In genomic region chr1:5770981-5771765, GRCh38 we compare ENCODE assay signal across 11 cellular contexts.
DNase-seq lines count a peak whose midpoint lies in the region; ATAC-seq and TF ChIP-seq lines count a peak whose summit lies in the region.
"Had no signal": no experiment of that assay in that cellular context is flagged by ENCODE, and none has a peak within 500 bp of the region (broad histone marks: within the 10 kb centered on the region; RNA-seq: fewer than 3 reads in every experiment).

No MANE protein-coding gene starts in this region.

- ATAC-seq in GM23338 (no peak), HG02938 (IDR thresholded peaks at IDR 0.05; ENCODE audit: unreplicated experiment) (no peak), HG03565 (IDR thresholded peaks at IDR 0.05; ENCODE audit: unreplicated experiment) (no peak)

- no peaks in the 10 kb centered on the region; the same call in 2 of the 3 replicates for H3K36me3 Mint-ChIP-seq in GM23338 (ENCODE audit: low read depth)
- H3K36me3 Mint-ChIP-seq: activated naive CD8-positive, alpha-beta T cell treated with anti-CD3 and anti-CD28 coated beads, Interleukin-2, amount 10 ng/mL, durations not matched to agents 7 days and 5 days had no signal

- H3K4me1 ChIP-seq in GM23338 (ENCODE audit: insufficient read depth), result no peaks in the 10 kb centered on the region

- H3K36me3 ChIP-seq in GM23338 (ENCODE audit: insufficient read depth), result no peaks in the 10 kb centered on the region

- DNase-seq in GM23338 (ENCODE audit: low spot score) (no peak), NCI-H82 (lab: John Stamatoyannopoulos, UW) (peak; percentile 98), ecto neural progenitor cell (ENCODE audit: low spot score) (peak; percentile 86), posterior vena cava (ENCODE audit: low spot score) (peak; percentile 83), activated gamma-delta T cell treated with Interleukin-2 at 50 U/mL for 16 hours (no peak)
- DNase-seq in activated CD8-positive, alpha-beta memory T cell treated with anti-CD3 and anti-CD28 coated beads, Interleukin-2, amount 50 U/mL, for 4 hours, result no peak
- DNase-seq: activated naive CD8-positive, alpha-beta T cell treated with anti-CD3 and anti-CD28 coated beads, Interleukin-2, amount 10 ng/mL, durations not matched to agents 7 days and 5 days; NCI-H2107; stimulated activated CD4-positive, alpha-beta T cell treated with anti-CD3 and anti-CD28 coated beads, Interleukin-1b, Interleukin-23, amount 100 ng/mL, for 48 hours had no signal

- no peaks in the 10 kb centered on the region for H3K9me3 Mint-ChIP-seq in GM23338
- H3K9me3 Mint-ChIP-seq: activated naive CD8-positive, alpha-beta T cell treated with anti-CD3 and anti-CD28 coated beads, Interleukin-2, amount 10 ng/mL, durations not matched to agents 7 days and 5 days had no signal

- intact Hi-C loops in posterior vena cava (cut with DNase I), result no loop called here

- no peak overlapping the region for H3K4me2 ChIP-seq in GM23338

- no peak overlapping the region for H3K4me3 Mint-ChIP-seq in GM23338
- H3K4me3 Mint-ChIP-seq: activated naive CD8-positive, alpha-beta T cell treated with anti-CD3 and anti-CD28 coated beads, Interleukin-2, amount 10 ng/mL, durations not matched to agents 7 days and 5 days had no signal

- no peaks in the 10 kb centered on the region for H3K9me2 ChIP-seq in GM23338 (ENCODE audit: insufficient read depth)

- no peak overlapping the region for H3K27ac ChIP-seq in GM23338 (ENCODE audit: low read depth)

- no peaks in the 10 kb centered on the region for H3K79me2 ChIP-seq in GM23338 (replicated peaks; ENCODE audit: insufficient read depth)

- H3F3A ChIP-seq in GM23338 (replicated peaks; ENCODE audit: low read depth), result no peaks in the 10 kb centered on the region

- peaks cover 11% of the 10 kb centered on the region for H3K27me3 Mint-ChIP-seq in GM23338 (ENCODE audit: insufficient read depth, low read depth, poor library complexity)

- no peaks in the 10 kb centered on the region for H4K20me1 ChIP-seq in GM23338 (replicated peaks; ENCODE audit: insufficient read depth)

- no peak overlapping the region for H2AFZ ChIP-seq in GM23338

- no peak overlapping the region for H3K4me3 ChIP-seq in GM23338

- H3K27me3 ChIP-seq in GM23338 (ENCODE audit: insufficient read depth), result no peaks in the 10 kb centered on the region

- no peak for TF ChIP-seq CTCF in GM23338 (conservative IDR thresholded peaks at IDR 0.05; ENCODE audit: low read depth in 2 of 2)

- peaks cover 40% of the 10 kb centered on the region for H3K4me1 Mint-ChIP-seq in GM23338
- H3K4me1 Mint-ChIP-seq: activated naive CD8-positive, alpha-beta T cell treated with anti-CD3 and anti-CD28 coated beads, Interleukin-2, amount 10 ng/mL, durations not matched to agents 7 days and 5 days had no signal

- peak overlapping the region; percentile 87; the same call in 1 of the 2 replicates for H3K27ac Mint-ChIP-seq in GM23338
- H3K27ac Mint-ChIP-seq: activated naive CD8-positive, alpha-beta T cell treated with anti-CD3 and anti-CD28 coated beads, Interleukin-2, amount 10 ng/mL, durations not matched to agents 7 days and 5 days had no signal

TF ChIP-seq in GM23338, 12 proteins besides CTCF, POLR2A, EP300 and RAD21 (continues in another document):
- no peak for TF ChIP-seq POLR2AphosphoS5 (IDR thresholded peaks at IDR 0.05; ENCODE audit: low read depth)
- TF ChIP-seq EZH2phosphoT487 (IDR thresholded peaks at IDR 0.05; ENCODE audit: unreplicated experiment), result no peak
- TF ChIP-seq ZNF462 (CRISPR knock-in tag; IDR thresholded peaks at IDR 0.05), result no peak
- TF ChIP-seq ZNF331 (CRISPR knock-in tag; IDR thresholded peaks at IDR 0.05; ENCODE audit: low read depth), result no peak
- TF ChIP-seq NANOG (IDR thresholded peaks at IDR 0.05; ENCODE audit: borderline replicate concordance), result no peak
- TF ChIP-seq JUNB (IDR thresholded peaks at IDR 0.05; ENCODE audit: unreplicated experiment), result no peak
- TF ChIP-seq, protein P1, sequence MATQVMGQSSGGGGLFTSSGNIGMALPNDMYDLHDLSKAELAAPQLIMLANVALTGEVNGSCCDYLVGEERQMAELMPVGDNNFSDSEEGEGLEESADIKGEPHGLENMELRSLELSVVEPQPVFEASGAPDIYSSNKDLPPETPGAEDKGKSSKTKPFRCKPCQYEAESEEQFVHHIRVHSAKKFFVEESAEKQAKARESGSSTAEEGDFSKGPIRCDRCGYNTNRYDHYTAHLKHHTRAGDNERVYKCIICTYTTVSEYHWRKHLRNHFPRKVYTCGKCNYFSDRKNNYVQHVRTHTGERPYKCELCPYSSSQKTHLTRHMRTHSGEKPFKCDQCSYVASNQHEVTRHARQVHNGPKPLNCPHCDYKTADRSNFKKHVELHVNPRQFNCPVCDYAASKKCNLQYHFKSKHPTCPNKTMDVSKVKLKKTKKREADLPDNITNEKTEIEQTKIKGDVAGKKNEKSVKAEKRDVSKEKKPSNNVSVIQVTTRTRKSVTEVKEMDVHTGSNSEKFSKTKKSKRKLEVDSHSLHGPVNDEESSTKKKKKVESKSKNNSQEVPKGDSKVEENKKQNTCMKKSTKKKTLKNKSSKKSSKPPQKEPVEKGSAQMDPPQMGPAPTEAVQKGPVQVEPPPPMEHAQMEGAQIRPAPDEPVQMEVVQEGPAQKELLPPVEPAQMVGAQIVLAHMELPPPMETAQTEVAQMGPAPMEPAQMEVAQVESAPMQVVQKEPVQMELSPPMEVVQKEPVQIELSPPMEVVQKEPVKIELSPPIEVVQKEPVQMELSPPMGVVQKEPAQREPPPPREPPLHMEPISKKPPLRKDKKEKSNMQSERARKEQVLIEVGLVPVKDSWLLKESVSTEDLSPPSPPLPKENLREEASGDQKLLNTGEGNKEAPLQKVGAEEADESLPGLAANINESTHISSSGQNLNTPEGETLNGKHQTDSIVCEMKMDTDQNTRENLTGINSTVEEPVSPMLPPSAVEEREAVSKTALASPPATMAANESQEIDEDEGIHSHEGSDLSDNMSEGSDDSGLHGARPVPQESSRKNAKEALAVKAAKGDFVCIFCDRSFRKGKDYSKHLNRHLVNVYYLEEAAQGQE (IDR thresholded peaks at IDR 0.05; ENCODE audit: unreplicated experiment), result no peak
- no peak for TF ChIP-seq STAT1 (IDR thresholded peaks at IDR 0.05; ENCODE audit: unreplicated experiment)
- no peak for TF ChIP-seq CREB1 (CRISPR knock-in tag; IDR thresholded peaks at IDR 0.05; ENCODE audit: low read depth)
- no peak for TF ChIP-seq ZNF114 (CRISPR knock-in tag; IDR thresholded peaks at IDR 0.05)
- TF ChIP-seq EZH2 (IDR thresholded peaks at IDR 0.05; ENCODE audit: low read depth, unreplicated experiment), result no peak

Comparison
In these comparisons a context has a peak if more than half of its experiments do, and no peak if none do; other contexts are left out.
1. DNase-seq: peak in NCI-H82 (single experiment), ecto neural progenitor cell (single experiment) and posterior vena cava (single experiment); none in GM23338 (single experiment), activated CD8-positive, alpha-beta memory T cell treated with anti-CD3 and anti-CD28 coated beads, Interleukin-2, amount 50 U/mL, for 4 hours (single experiment) and activated gamma-delta T cell treated with Interleukin-2 at 50 U/mL for 16 hours (single experiment).